In genomic region chr10:120841522-120842189, GRCh38 we compare ENCODE assay signal across 25 cellular contexts. TPM values are rescaled to one million over a fixed set of nuclear protein-coding genes. Genes with fewer than 3 reads are reported as not detected.
DNase-seq lines count a peak whose midpoint lies in the region; ATAC-seq, FAIRE-seq and TF ChIP-seq lines count a peak whose summit lies in the region.
"Had no signal": no experiment of that assay in that cellular context is flagged by ENCODE, and none has a peak within 500 bp of the region (broad histone marks: within the 10 kb centered on the region; RNA-seq: fewer than 3 reads in every experiment).

No MANE protein-coding gene starts in this region.

- H3K4me1 ChIP-seq in mammary epithelial cell (ENCODE audit: insufficient read depth, low read length) (peaks cover 20% of the 10 kb centered on the region), breast epithelium (no peaks in the 10 kb centered on the region), PC-3 (ENCODE audit: insufficient read depth, low read length) (peaks cover 40% of the 10 kb centered on the region), endothelial cell of umbilical vein (ENCODE audit: control insufficient read depth, extremely low read depth, insufficient read depth, low read length) (no peaks in the 10 kb centered on the region), trophoblast cell (ENCODE audit: control insufficient read depth in 1 of 2, insufficient read depth in 2 of 2, low read length in 2 of 2) (no peaks in the 10 kb centered on the region)
- H3K4me1 ChIP-seq: A549, BE2C, heart right ventricle, upper lobe of left lung had no signal

- TF ChIP-seq CTCF in mammary epithelial cell (conservative IDR thresholded peaks at IDR 0.05 in 1 of 2, IDR thresholded peaks at IDR 0.05 in 1 of 2; ENCODE audit: extremely low read depth in 1 of 2, insufficient read depth in 1 of 2, low read depth in 1 of 2, low read length in 2 of 2) (no peak), breast epithelium (IDR thresholded peaks at IDR 0.05) (no peak), PC-3 (conservative IDR thresholded peaks at IDR 0.05; ENCODE audit: low read depth, low read length) (peak; percentile 46; the same call in 1 of the 2 replicates), endothelial cell of umbilical vein (IDR thresholded peaks at IDR 0.05; ENCODE audit: extremely low read depth in 1 of 2, insufficient read depth in 1 of 2, low read depth in 1 of 2, low read length in 2 of 2) (no peak)

- no peak overlapping the region for H3K4ac ChIP-seq in trophoblast cell (ENCODE audit: low read depth, low read length)

- no peak overlapping the region for H3K14ac ChIP-seq in trophoblast cell (ENCODE audit: low read length)

- CTCF ChIA-PET in mammary epithelial cell (lab: Charles Lee; ENCODE audit: low non-redundant PET) (interaction anchor here (0.7 kb wide), 1 partner anchor 44 kb away, joined by 11 read pairs; no protein-coding TSS in a partner anchor), PC-3 (lab: Charles Lee) (interaction anchor here (0.6 to 0.8 kb wide), 3 partner anchors 17 to 114 kb away, joined by 3 read pairs; no protein-coding TSS in a partner anchor), endothelial cell of umbilical vein (lab: Charles Lee) (interaction anchor here (1.1 to 1.7 kb wide), 4 partner anchors 17 to 620 kb away, joined by 3 to 8 read pairs (median 6); no protein-coding TSS in a partner anchor)

- H3F3A ChIP-seq in PC-3 (ENCODE audit: low read length, unreplicated experiment), result no peaks in the 10 kb centered on the region

- H4K12ac ChIP-seq in trophoblast cell (ENCODE audit: low read depth, low read length), result no peak overlapping the region

- no peaks in the 10 kb centered on the region for H3K9me3 ChIP-seq in mammary epithelial cell (replicated peaks; ENCODE audit: insufficient read depth, low read length)
- no peaks in the 10 kb centered on the region for H3K9me3 ChIP-seq in breast epithelium
- no peaks in the 10 kb centered on the region for H3K9me3 ChIP-seq in PC-3 (ENCODE audit: low read length)
- no peaks in the 10 kb centered on the region for H3K9me3 ChIP-seq in endothelial cell of umbilical vein (replicated peaks; ENCODE audit: control insufficient read depth, insufficient read depth, low read length)
- no peaks in the 10 kb centered on the region for H3K9me3 ChIP-seq in trophoblast cell (ENCODE audit: insufficient read depth, low read depth, low read length)
- H3K9me3 ChIP-seq: A549, BE2C, heart right ventricle, mucosa of descending colon, upper lobe of left lung had no signal

- no peak overlapping the region for H2AK5ac ChIP-seq in trophoblast cell (ENCODE audit: low read length)

- no peaks in the 10 kb centered on the region for H4K20me1 ChIP-seq in mammary epithelial cell (ENCODE audit: insufficient read depth, low read length)
- H4K20me1 ChIP-seq in PC-3 (ENCODE audit: low read length), result no peaks in the 10 kb centered on the region
- H4K20me1 ChIP-seq in endothelial cell of umbilical vein (replicated peaks; ENCODE audit: control insufficient read depth, extremely low read depth, insufficient read depth, low read length), result no peaks in the 10 kb centered on the region

- no peak overlapping the region for H3K9ac ChIP-seq in mammary epithelial cell (ENCODE audit: insufficient read depth, low read length)
- H3K9ac ChIP-seq in PC-3 (ENCODE audit: low read length), result peak overlapping the region; percentile 64
- no peak overlapping the region for H3K9ac ChIP-seq in endothelial cell of umbilical vein (replicated peaks; ENCODE audit: extremely low read depth, insufficient read depth, low read length)
- no peak overlapping the region for H3K9ac ChIP-seq in trophoblast cell (ENCODE audit: low read length)
- H3K9ac ChIP-seq: neural progenitor cell had no signal

- H3K27me3 ChIP-seq in mammary epithelial cell (ENCODE audit: insufficient read depth, low read length) (peaks cover 4% of the 10 kb centered on the region), breast epithelium (no peaks in the 10 kb centered on the region), PC-3 (ENCODE audit: low read length) (no peaks in the 10 kb centered on the region), endothelial cell of umbilical vein (ENCODE audit: control insufficient read depth in 2 of 2, insufficient read depth in 2 of 2, low read length in 2 of 2) (no peaks in the 10 kb centered on the region), trophoblast cell (ENCODE audit: insufficient read depth, low read length) (no peaks in the 10 kb centered on the region)
- H3K27me3 ChIP-seq: BE2C, heart right ventricle, neural progenitor cell, upper lobe of left lung had no signal

- H3K4me3 ChIP-seq in mammary epithelial cell (replicated peaks in 1 of 3; ENCODE audit: insufficient read depth in 1 of 3, low read depth in 2 of 3, low read length in 3 of 3) (no peak overlapping the region), breast epithelium (no peak overlapping the region), PC-3 (ENCODE audit: low read length) (peak overlapping the region; percentile 19; the same call in 1 of the 2 replicates), endothelial cell of umbilical vein (replicated peaks in 1 of 3; ENCODE audit: insufficient read depth in 1 of 3, low read depth in 1 of 3, low read length in 3 of 3) (no peak overlapping the region), trophoblast cell (ENCODE audit: low read depth, low read length) (no peak overlapping the region)
- H3K4me3 ChIP-seq: A549, coronary artery, GM23338, heart right ventricle, K562, mucosa of descending colon, neural progenitor cell, upper lobe of left lung had no signal

- TF ChIP-seq POLR2A in breast epithelium (IDR thresholded peaks at IDR 0.05) (no peak), endothelial cell of umbilical vein (IDR thresholded peaks at IDR 0.05; ENCODE audit: low read depth, low read length) (no peak)

- no peak overlapping the region for H3K18ac ChIP-seq in trophoblast cell (ENCODE audit: low read length)

- DNase-seq in mammary epithelial cell, result peak; percentile 15
- no peak for DNase-seq in breast epithelium (ENCODE audit: low spot score in 2 of 2)
- DNase-seq in PC-3, result peak; percentile 92
- peak; percentile 7 for DNase-seq in endothelial cell of umbilical vein (ENCODE audit: low read depth, low spot score)
- DNase-seq in hippocampal formation (lab: John Stamatoyannopoulos, UW), result no peak
- DNase-seq in NCI-H510A treated with DMSO at 0.1 percent for 48 hours (lab: John Stamatoyannopoulos, UW), result no peak
- DNase-seq in trophoblast cell, result no peak
- DNase-seq: activated CD4-positive, alpha-beta T cell treated with anti-CD3 and anti-CD28 coated beads for 48 hours; activated naive CD8-positive, alpha-beta T cell treated with anti-CD3 and anti-CD28 coated beads, Interleukin-2, amount 10 ng/mL, durations not matched to agents 7 days and 5 days; BE2C; EL; endodermal cell; heart right ventricle; mucosa of descending colon; NCI-H187 treated with DMSO at 0.1 percent for 48 hours; stimulated activated CD4-positive, alpha-beta T cell treated with anti-CD3 and anti-CD28 coated beads, Interleukin-4, amount 100 ng/mL, for 1 hour; upper lobe of left lung had no signal

- H3K79me2 ChIP-seq in mammary epithelial cell (ENCODE audit: insufficient read depth, low read length) (no peaks in the 10 kb centered on the region), PC-3 (ENCODE audit: low read length) (no peaks in the 10 kb centered on the region), endothelial cell of umbilical vein (ENCODE audit: control insufficient read depth, insufficient read depth, low read length) (no peaks in the 10 kb centered on the region), trophoblast cell (ENCODE audit: control insufficient read depth, insufficient read depth, low read length, poor library complexity) (no peaks in the 10 kb centered on the region)

- WGBS in mammary epithelial cell (ENCODE audit: low coverage, missing lambda C conversion rate), result 82% methylated on average over 1 of the region's 1 CpG
- no CpG with 5 or more reads among the region's 1 CpG for WGBS in trophoblast cell (ENCODE audit: extremely low coverage, insufficient coverage, insufficient read length)

- H3K36me3 ChIP-seq in mammary epithelial cell (ENCODE audit: insufficient read depth, low read length), result no peaks in the 10 kb centered on the region
- H3K36me3 ChIP-seq in breast epithelium, result no peaks in the 10 kb centered on the region
- no peaks in the 10 kb centered on the region for H3K36me3 ChIP-seq in PC-3 (ENCODE audit: low read depth, low read length)
- no peaks in the 10 kb centered on the region for H3K36me3 ChIP-seq in endothelial cell of umbilical vein (ENCODE audit: control insufficient read depth in 2 of 2, extremely low read depth in 1 of 2, insufficient read depth in 2 of 2, low read length in 2 of 2)
- H3K36me3 ChIP-seq in trophoblast cell (ENCODE audit: control insufficient read depth in 1 of 2, insufficient read depth in 2 of 2, low read length in 2 of 2), result no peaks in the 10 kb centered on the region
- H3K36me3 ChIP-seq: BE2C, heart right ventricle, neural progenitor cell, upper lobe of left lung had no signal

- intact Hi-C loops in mammary epithelial cell (cut with micrococcal nuclease), result no loop called here
- intact Hi-C loops in breast epithelium (cut with DNase I; ENCODE audit: low total_unique reads), result no loop called here
- intact Hi-C loops in PC-3 (cut with micrococcal nuclease), result loop anchor here (1.0 to 5.0 kb wide), 4 partner anchors 109 to 419 kb away; no protein-coding TSS in a partner anchor
- intact Hi-C loops in endothelial cell of umbilical vein (cut with micrococcal nuclease), result no loop called here

- H3K27ac ChIP-seq in mammary epithelial cell (ENCODE audit: insufficient read depth, low read depth, low read length) (no peak overlapping the region), breast epithelium (no peak overlapping the region), PC-3 (ENCODE audit: low read length) (peak overlapping the region; percentile 96), endothelial cell of umbilical vein (ENCODE audit: insufficient read depth, low read depth, low read length) (no peak overlapping the region), trophoblast cell (ENCODE audit: low read depth, low read length) (no peak overlapping the region)
- H3K27ac ChIP-seq: A549, coronary artery, heart right ventricle, neural progenitor cell, upper lobe of left lung had no signal

- H2BK120ac ChIP-seq in trophoblast cell (ENCODE audit: insufficient read depth, low read length, poor library complexity), result no peak overlapping the region

- POLR2A ChIA-PET in PC-3 (lab: Charles Lee; ENCODE audit: unreplicated experiment) (no interaction called here), endothelial cell of umbilical vein (lab: Charles Lee) (no interaction called here)

- in situ Hi-C loops in mammary epithelial cell (cut with MboI; ENCODE audit: low sequenced_read_pairs in 2 of 2), result no loop called here

- no peaks in the 10 kb centered on the region for H3K9me1 ChIP-seq in endothelial cell of umbilical vein (replicated peaks; ENCODE audit: control insufficient read depth, extremely low read depth, insufficient read depth, low read length)

- no peak for FAIRE-seq in endothelial cell of umbilical vein (lab: Jason Lieb, UNC)
- FAIRE-seq: A549, GM19239, K562 had no signal

- H2AFZ ChIP-seq in mammary epithelial cell (ENCODE audit: low read depth, low read length) (no peak overlapping the region), PC-3 (ENCODE audit: low read length) (no peak overlapping the region), endothelial cell of umbilical vein (ENCODE audit: low read depth, low read length) (no peak overlapping the region), trophoblast cell (ENCODE audit: insufficient read depth, low read length, poor library complexity) (no peak overlapping the region)
- H2AFZ ChIP-seq: GM23338, neural progenitor cell had no signal

- BruUV-seq in mammary epithelial cell (replicated peaks; lab: Mats Ljungman, UMichigan), result no TSS peak
- no TSS peak for BruUV-seq in PC-3 (replicated peaks; lab: Mats Ljungman, UMichigan)
- BruUV-seq in endothelial cell of umbilical vein (replicated peaks; lab: Mats Ljungman, UMichigan), result no TSS peak

- dilution Hi-C loops in mammary epithelial cell (cut with HindIII; ENCODE audit: low sequenced_read_pairs) (no loop called here), endothelial cell of umbilical vein (cut with MboI; ENCODE audit: extremely low pct_ligation_motif_present, low sequenced_read_pairs) (no loop called here)

- no peak overlapping the region for H3K23ac ChIP-seq in trophoblast cell (ENCODE audit: low read length)

- no peak overlapping the region for H2BK5ac ChIP-seq in trophoblast cell (ENCODE audit: low read depth, low read length, poor library complexity)

- H4K8ac ChIP-seq in trophoblast cell (ENCODE audit: low read depth, low read length), result no peak overlapping the region

- H4K91ac ChIP-seq in trophoblast cell (ENCODE audit: low read depth, low read length), result no peak overlapping the region

- no peaks in the 10 kb centered on the region for H3K79me1 ChIP-seq in trophoblast cell (ENCODE audit: low read length)

- no peak overlapping the region for H2BK12ac ChIP-seq in trophoblast cell (ENCODE audit: low read length)

- ATAC-seq in PC-3, result peak; percentile 82
- ATAC-seq in esophagus mucosa, result no peak
- ATAC-seq: A549; activated T-helper 17 cell treated with anti-CD3 and anti-CD28 coated beads, Interleukin-2, amount 50 U/mL, for 72 hours; GM23338; heart right ventricle; K562; mucosa of descending colon had no signal

- H3K9me2 ChIP-seq in PC-3 (replicated peaks; ENCODE audit: low read length), result no peaks in the 10 kb centered on the region

- H3K4me2 ChIP-seq in mammary epithelial cell (ENCODE audit: insufficient read depth, low read depth, low read length), result peak overlapping the region; percentile 37
- peak overlapping the region; percentile 67 for H3K4me2 ChIP-seq in PC-3 (ENCODE audit: low read length)
- H3K4me2 ChIP-seq in endothelial cell of umbilical vein (ENCODE audit: insufficient read depth, low read length), result no peak overlapping the region
- H3K4me2 ChIP-seq in trophoblast cell (ENCODE audit: low read length), result no peak overlapping the region
- H3K4me2 ChIP-seq: A549, GM23338, neural progenitor cell had no signal

RNA-seq across cellular contexts. Expression of gene WDR11, which starts 9.5 kb away (rescaled TPM):
- 10 to 100 TPM; 57.8 to 91.5 TPM for total RNA-seq in mammary epithelial cell
- polyA plus RNA-seq in mammary epithelial cell, result 34.0 TPM
- polyA minus RNA-seq in mammary epithelial cell, result 221 TPM
- 10 to 100 TPM; 58.7 to 74.8 (median 65.6) TPM for total RNA-seq in breast epithelium
- 29.3 and 37.5 TPM in 2 replicates for total RNA-seq in PC-3 (2014; rRNA removed)
- total RNA-seq in endothelial cell of umbilical vein, result 58.9 and 73.9 TPM in 2 replicates
- 63.6 and 75.1 TPM in 2 replicates for polyA plus RNA-seq in endothelial cell of umbilical vein
- 30.5 and 35.7 TPM in 2 replicates for polyA plus RNA-seq in endothelial cell of umbilical vein (2011; cell fraction: cytosol; rRNA removed)
- polyA plus RNA-seq in endothelial cell of umbilical vein (2011; cell fraction: nucleus; rRNA removed), result 250 and 256 TPM in 2 replicates
- 51.9 and 53.3 TPM in 2 replicates for polyA plus RNA-seq in endothelial cell of umbilical vein (2012)
- 288 and 309 TPM in 2 replicates for polyA minus RNA-seq in endothelial cell of umbilical vein
- polyA minus RNA-seq in endothelial cell of umbilical vein (2011; cell fraction: cytosol; rRNA and poly(A)+ RNA removed), result 28.2 TPM
- 148 and 236 TPM in 2 replicates for polyA minus RNA-seq in endothelial cell of umbilical vein (2011; cell fraction: nucleus; rRNA and poly(A)+ RNA removed)
- 39.3 TPM for total RNA-seq in esophagus mucosa
- 35.3 and 36.0 TPM in 2 replicates for polyA plus RNA-seq in trophoblast cell (2013)

Comparison
In these comparisons a context has a peak if more than half of its experiments do, and no peak if none do; other contexts are left out.
1. DNase-seq: peak in mammary epithelial cell (single experiment), PC-3 (single experiment) and endothelial cell of umbilical vein (single experiment); none in breast epithelium (0 of 2), hippocampal formation (0 of 2), NCI-H510A treated with DMSO at 0.1 percent for 48 hours (single experiment) and trophoblast cell (0 of 2).
2. H3K4me2 ChIP-seq: peak in mammary epithelial cell (single experiment) and PC-3 (single experiment); none in endothelial cell of umbilical vein (single experiment) and trophoblast cell (single experiment).